In the genomic region with DNA sequence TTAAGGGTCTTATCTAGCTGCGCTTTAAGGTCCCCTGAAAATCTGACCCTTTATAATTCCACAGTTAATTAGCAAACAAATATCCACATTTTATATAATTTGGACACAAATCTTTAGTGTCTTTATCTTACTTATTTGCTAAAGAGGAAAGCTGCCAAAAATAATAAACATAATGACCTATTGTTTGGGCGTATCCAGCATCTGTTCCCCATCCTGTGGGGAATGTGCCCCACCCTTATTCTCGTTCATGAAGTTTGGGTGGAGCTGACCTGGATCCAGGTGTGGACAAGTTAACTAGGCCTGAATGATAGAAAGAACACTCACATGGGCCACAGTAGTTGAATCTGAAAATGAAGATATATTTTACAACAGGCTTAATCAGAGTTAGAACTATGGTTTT, we compare ENCODE assay signal across 19 cellular contexts.
DNase-seq lines count a peak whose midpoint lies in the region; ATAC-seq and TF ChIP-seq lines count a peak whose summit lies in the region.
"Had no signal": no experiment of that assay in that cellular context is flagged by ENCODE, and none has a peak within 500 bp of the region (broad histone marks: within the 10 kb centered on the region; RNA-seq: fewer than 3 reads in every experiment).

No MANE protein-coding gene starts in this region.

- no peaks in the 10 kb centered on the region for H3K4me1 Mint-ChIP-seq in activated CD8-positive, alpha-beta T cell treated with anti-CD3 and anti-CD28 coated beads, Interleukin-2, amount 10 ng/mL, durations not matched to agents 7 days and 5 days (ENCODE audit: low read depth)
- H3K4me1 Mint-ChIP-seq: CD8-positive, alpha-beta memory T cell; T-cell had no signal

- ATAC-seq in esophagus mucosa, result peak; percentile 84
- ATAC-seq in activated CD8-positive, alpha-beta T cell treated with anti-CD3 and anti-CD28 coated beads, Interleukin-2, amount 10 ng/mL, durations not matched to agents 7 days and 5 days, result no peak
- ATAC-seq in GM18909 (IDR thresholded peaks at IDR 0.05; ENCODE audit: poor library complexity, unreplicated experiment), result no peak
- ATAC-seq in HG03442 (IDR thresholded peaks at IDR 0.05; ENCODE audit: unreplicated experiment), result no peak
- ATAC-seq: T-cell had no signal

- peak; percentile 41 for DNase-seq in COR-L47 (lab: John Stamatoyannopoulos, UW)
- DNase-seq in RWPE1 (ENCODE audit: low spot score), result peak; percentile 45
- no peak for DNase-seq in activated CD8-positive, alpha-beta T cell treated with anti-CD3 and anti-CD28 coated beads, Interleukin-2, amount 10 ng/mL, durations not matched to agents 7 days and 5 days
- DNase-seq: CD8-positive, alpha-beta memory T cell; DMS79; H9; MM.1S; NCI-H1092; NCI-H1694 treated with DMSO at 0.1 percent for 48 hours; NCI-H2107; NCI-H510A; SHP77 treated with DMSO at 0.1 percent for 48 hours; T-cell had no signal

- peaks cover 5% of the 10 kb centered on the region for H3K9me3 Mint-ChIP-seq in activated CD8-positive, alpha-beta T cell treated with anti-CD3 and anti-CD28 coated beads, Interleukin-2, amount 10 ng/mL, durations not matched to agents 7 days and 5 days (ENCODE audit: insufficient read depth)
- H3K9me3 Mint-ChIP-seq: H9 had no signal

- POLR2A ChIA-PET in HEK293 (lab: Yijun Ruan, JAX) (no interaction called here), RWPE1 (lab: Yijun Ruan, JAX; ENCODE audit: low non-redundant PET) (no interaction called here)
- POLR2A ChIA-PET in activated CD8-positive, alpha-beta T cell treated with anti-CD3 and anti-CD28 coated beads, Interleukin-2, amount 10 ng/mL, durations not matched to agents 7 days and 5 days (lab: Charles Lee), result no interaction called here

- no peak overlapping the region for H3K27ac ChIP-seq in HEK293 (ENCODE audit: extremely low read depth, low read depth, low read length)
- no peak overlapping the region for H3K27ac ChIP-seq in RWPE1
- H3K27ac ChIP-seq: BLaER1 treated with 17β-estradiol and CSF1 and Interleukin-3, amounts not matched to agents 10 nM and 100 nM had no signal

- H3K4me3 Mint-ChIP-seq in activated CD8-positive, alpha-beta T cell treated with anti-CD3 and anti-CD28 coated beads, Interleukin-2, amount 10 ng/mL, durations not matched to agents 7 days and 5 days, result no peak overlapping the region
- H3K4me3 Mint-ChIP-seq: CD8-positive, alpha-beta memory T cell; H9; T-cell had no signal

- H3K4me3 ChIP-seq in HEK293 (ENCODE audit: low read depth, low read length), result no peak overlapping the region
- H3K4me3 ChIP-seq: BLaER1 treated with 17β-estradiol and CSF1 and Interleukin-3, amounts not matched to agents 10 nM and 100 nM had no signal

- H3K36me3 Mint-ChIP-seq in activated CD8-positive, alpha-beta T cell treated with anti-CD3 and anti-CD28 coated beads, Interleukin-2, amount 10 ng/mL, durations not matched to agents 7 days and 5 days (ENCODE audit: low read depth), result no peaks in the 10 kb centered on the region
- H3K36me3 Mint-ChIP-seq: CD8-positive, alpha-beta memory T cell; T-cell had no signal

- H3K36me3 ChIP-seq in HEK293 (ENCODE audit: control insufficient read depth in 2 of 2, insufficient read depth in 1 of 2, low read length in 2 of 2), result no peaks in the 10 kb centered on the region
- H3K36me3 ChIP-seq: BLaER1 treated with 17β-estradiol and CSF1 and Interleukin-3, amounts not matched to agents 10 nM and 100 nM had no signal

- CTCF ChIA-PET in HEK293 (lab: Yijun Ruan, JAX) (interaction anchor here (0.6 to 1.8 kb wide), 2 partner anchors 8 to 37 kb away, joined by 3 to 4 read pairs; no protein-coding TSS in a partner anchor), RWPE1 (lab: Yijun Ruan, JAX) (no interaction called here)
- CTCF ChIA-PET in activated CD8-positive, alpha-beta T cell treated with anti-CD3 and anti-CD28 coated beads, Interleukin-2, amount 10 ng/mL, durations not matched to agents 7 days and 5 days (lab: Charles Lee), result no interaction called here

- no peak overlapping the region for H3K27ac Mint-ChIP-seq in activated CD8-positive, alpha-beta T cell treated with anti-CD3 and anti-CD28 coated beads, Interleukin-2, amount 10 ng/mL, durations not matched to agents 7 days and 5 days
- H3K27ac Mint-ChIP-seq: CD8-positive, alpha-beta memory T cell; H9; T-cell had no signal

- TF ChIP-seq CTCF in HEK293 (tag by site-specific recombination; IDR thresholded peaks at IDR 0.05) (no peak), RWPE1 (conservative IDR thresholded peaks at IDR 0.05; ENCODE audit: low read depth) (no peak)

- no peaks in the 10 kb centered on the region for H3K27me3 Mint-ChIP-seq in activated CD8-positive, alpha-beta T cell treated with anti-CD3 and anti-CD28 coated beads, Interleukin-2, amount 10 ng/mL, durations not matched to agents 7 days and 5 days (ENCODE audit: low read depth)
- H3K27me3 Mint-ChIP-seq: CD8-positive, alpha-beta memory T cell; T-cell had no signal

- H3K4me1 ChIP-seq in HEK293 (ENCODE audit: control insufficient read depth, insufficient read depth, low read length), result no peaks in the 10 kb centered on the region
- H3K4me1 ChIP-seq: BLaER1 treated with 17β-estradiol and CSF1 and Interleukin-3, amounts not matched to agents 10 nM and 100 nM had no signal

- H3K9me3 ChIP-seq in HEK293 (ENCODE audit: control insufficient read depth, insufficient read depth, low read depth, low read length), result no peaks in the 10 kb centered on the region
- H3K9me3 ChIP-seq: SK-N-SH had no signal

TF ChIP-seq in HEK293, 187 proteins besides CTCF, POLR2A, EP300 and RAD21:
- TF ChIP-seq KLF1 (tag by site-specific recombination; IDR thresholded peaks at IDR 0.05) (peak; percentile 28; the same call in 1 of the 2 replicates), ZNF211 (tag by site-specific recombination; IDR thresholded peaks at IDR 0.05; ENCODE audit: low read depth) (no peak)
TF ChIP-seq in HEK293: peak in this region for 1.
